ENCODE assay signal across 11 cellular contexts in genomic region chr17:73308959-73309358, GRCh38. TPM values are rescaled to one million over a fixed set of nuclear protein-coding genes. Genes with fewer than 3 reads are reported as not detected.
DNase-seq lines count a peak whose midpoint lies in the region; ATAC-seq and TF ChIP-seq lines count a peak whose summit lies in the region.
"Not testable (repeated sequence)": the region's sequence is repeated elsewhere in the genome, so short reads cannot be mapped to it uniquely, and the experiment has no call there.
"Had no signal": no experiment of that assay in that cellular context is flagged by ENCODE, and none has a peak within 500 bp of the region (broad histone marks: within the 10 kb centered on the region; RNA-seq: fewer than 3 reads in every experiment).

No MANE protein-coding gene starts in this region.

- not testable (repeated sequence) for H3K27ac Mint-ChIP-seq in endodermal cell

- not testable (repeated sequence) for BruUV-seq in PC-3 (replicated peaks; lab: Mats Ljungman, UMichigan)

- intact Hi-C loops in PC-3 (cut with micrococcal nuclease): loop anchor here (5.0 to 10.0 kb wide), 2 partner anchors 52 to 896 kb away; partner anchors contain the start of gene RPL38
- intact Hi-C loops in heart left ventricle (cut with DNase I): loop anchor here in 2 of 10 donors (2.0 to 10.0 kb wide), 2 partner anchors 16 to 54 kb away; no protein-coding TSS in a partner anchor
- intact Hi-C loops in thyroid gland (cut with DNase I): not testable (repeated sequence)

- H3K27me3 ChIP-seq in BLaER1; PC-3 (ENCODE audit: low read length); endodermal cell (ENCODE audit: control insufficient read depth, insufficient read depth, low read length, poor library complexity, severe bottlenecking); heart left ventricle; thyroid gland: not testable (repeated sequence)

- not testable (repeated sequence) for DNase-seq in PC-3; astrocyte of the cerebellum (ENCODE audit: low read depth); heart left ventricle; retinal pigment epithelial cell (ENCODE audit: low read depth)
- peak; percentile 39 for DNase-seq in endodermal cell
- peak; percentile 12 for DNase-seq in thyroid gland

- peaks cover 78% of the 10 kb centered on the region for H3K79me2 ChIP-seq in PC-3 (ENCODE audit: low read length)

- peaks cover 43% of the 10 kb centered on the region for H3K4me1 Mint-ChIP-seq in endodermal cell

- not testable (repeated sequence) for H3K27me3 Mint-ChIP-seq in endodermal cell (ENCODE audit: insufficient read depth)

- peaks cover 17% of the 10 kb centered on the region for H3K36me3 Mint-ChIP-seq in endodermal cell (ENCODE audit: low read depth)

- H3K4me3 ChIP-seq in BLaER1; endodermal cell (ENCODE audit: low read length): not testable (repeated sequence)
- H3K4me3 ChIP-seq in PC-3 (ENCODE audit: low read length): peak overlapping the region; percentile 44
- H3K4me3 ChIP-seq in astrocyte of the cerebellum (ENCODE audit: low read depth, low read length): peak overlapping the region; percentile 95
- peak overlapping the region in 11 of 12 donors; percentile 87 to 100 (median 95) for H3K4me3 ChIP-seq in heart left ventricle
- peak overlapping the region; percentile 97 for H3K4me3 ChIP-seq in mesodermal cell (ENCODE audit: extremely low read depth, insufficient read depth, low read length, poor library complexity, severe bottlenecking)
- H3K4me3 ChIP-seq in retinal pigment epithelial cell (ENCODE audit: low read length): peak overlapping the region; percentile 91
- peak overlapping the region in 1 of 3 donors; percentile 99 for H3K4me3 ChIP-seq in thyroid gland (replicated peaks in 1 of 3)

- H3K9me3 ChIP-seq in BLaER1; PC-3 (ENCODE audit: low read length); endodermal cell (ENCODE audit: control insufficient read depth, low read length); heart left ventricle; mesodermal cell (ENCODE audit: control insufficient read depth, low read length); thyroid gland: not testable (repeated sequence)

- H3F3A ChIP-seq in PC-3 (ENCODE audit: low read length, unreplicated experiment): not testable (repeated sequence)

- POLR2A ChIA-PET in PC-3 (lab: Charles Lee; ENCODE audit: unreplicated experiment): interaction anchor here (0.6 kb wide), 1 partner anchor 1874 kb away, joined by 5 read pairs; no protein-coding TSS in a partner anchor

- H3K4me2 ChIP-seq in BLaER1 (peak overlapping the region; percentile 100), PC-3 (ENCODE audit: low read length) (peak overlapping the region; percentile 100)

- CTCF ChIA-PET in PC-3 (lab: Charles Lee): not testable (repeated sequence)

- not testable (repeated sequence) for H4K20me1 ChIP-seq in BLaER1
- H4K20me1 ChIP-seq in PC-3 (ENCODE audit: low read length): peaks cover 12% of the 10 kb centered on the region

- H3K36me3 ChIP-seq in BLaER1; PC-3 (ENCODE audit: low read depth, low read length); heart left ventricle; mesodermal cell (ENCODE audit: control insufficient read depth, insufficient read depth, low read length); thyroid gland: not testable (repeated sequence)
- H3K36me3 ChIP-seq in endodermal cell (ENCODE audit: control insufficient read depth, insufficient read depth, low read length): peaks cover 22% of the 10 kb centered on the region

- not testable (repeated sequence) for TF ChIP-seq CTCF in PC-3 (conservative IDR thresholded peaks at IDR 0.05; ENCODE audit: low read depth, low read length); astrocyte of the cerebellum (IDR thresholded peaks at IDR 0.05; ENCODE audit: low read depth, low read length, missing control alignments); endodermal cell (conservative IDR thresholded peaks at IDR 0.05); heart left ventricle (IDR thresholded peaks at IDR 0.05); retinal pigment epithelial cell (conservative IDR thresholded peaks at IDR 0.05; ENCODE audit: low read depth, low read length); thyroid gland (IDR thresholded peaks at IDR 0.05)

- H3K9ac ChIP-seq in BLaER1; endodermal cell (ENCODE audit: extremely low read depth, low read length, poor library complexity, severe bottlenecking): not testable (repeated sequence)
- H3K9ac ChIP-seq in PC-3 (ENCODE audit: low read length): peak overlapping the region; percentile 2; the same call in 1 of the 2 replicates

- H3K4me1 ChIP-seq in BLaER1 (peaks cover 70% of the 10 kb centered on the region), PC-3 (ENCODE audit: insufficient read depth, low read length) (peaks cover 66% of the 10 kb centered on the region), endodermal cell (ENCODE audit: control insufficient read depth, insufficient read depth, low read length) (peaks cover 35% of the 10 kb centered on the region), heart left ventricle (peaks cover 20 to 72% (median 65%) of the 10 kb centered on the region in 12 donors), mesodermal cell (ENCODE audit: control insufficient read depth, insufficient read depth, low read length, poor library complexity, severe bottlenecking) (peaks cover 59% of the 10 kb centered on the region), thyroid gland (peaks cover 59 to 63% of the 10 kb centered on the region in 2 donors)

- not testable (repeated sequence) for H2AFZ ChIP-seq in PC-3 (ENCODE audit: low read length)

- in situ Hi-C loops in astrocyte of the cerebellum (cut with HindIII; ENCODE audit: low sequenced_read_pairs): not testable (repeated sequence)

- not testable (repeated sequence) for ATAC-seq in PC-3, heart left ventricle

- 94 to 100% methylated on average over 2 to 4 of the region's 5 CpGs for WGBS in endodermal cell (ENCODE audit: insufficient coverage in 1 of 2, insufficient read length in 1 of 2), 2 experiments
- 65 to 83% (median 74%) methylated on average over 5 of the region's 5 CpGs for WGBS in heart left ventricle, 4 donors
- WGBS in mesodermal cell (ENCODE audit: insufficient coverage in 2 of 2), 2 experiments: 80 to 83% methylated on average over 1 to 2 of the region's 5 CpGs
- WGBS in thyroid gland, 2 donors: 67 to 78% methylated on average over 5 of the region's 5 CpGs

- peak overlapping the region; percentile 85 for H3K4me3 Mint-ChIP-seq in endodermal cell

- not testable (repeated sequence) for H3K9me3 Mint-ChIP-seq in endodermal cell

- not testable (repeated sequence) for TF ChIP-seq POLR2A in heart left ventricle (IDR thresholded peaks at IDR 0.05); thyroid gland (IDR thresholded peaks at IDR 0.05)

- H3K27ac ChIP-seq in BLaER1; endodermal cell (ENCODE audit: low read depth, low read length); mesodermal cell (ENCODE audit: low read depth, low read length, severe bottlenecking): not testable (repeated sequence)
- H3K27ac ChIP-seq in PC-3 (ENCODE audit: low read length) (peak overlapping the region; percentile 52), heart left ventricle (peak overlapping the region; percentile 94 to 100 (median 98)), thyroid gland (peak overlapping the region; percentile 96 to 100 (median 96))

- not testable (repeated sequence) for H3K9me2 ChIP-seq in PC-3 (replicated peaks; ENCODE audit: low read length)

RNA-seq across cellular contexts. Expression of gene CDC42EP4, which starts 2.8 kb away (rescaled TPM):
- total RNA-seq in PC-3 (2014; rRNA removed) (83.1 and 109 TPM in 2 replicates), endodermal cell (10 to 100 TPM; 38.5 to 49.7 TPM), heart left ventricle (100 to 1,000 TPM in 1 of 9 donors, 10 to 100 TPM in 8; 21.8 to 103 (median 37.5) TPM), thyroid gland (100 to 1,000 TPM in 2 of 4 donors, 10 to 100 TPM in 2; 68.7 to 172 (median 97.3) TPM)
- polyA plus RNA-seq in endodermal cell (2013, experiment 1 of 2): 57.7 TPM
- 49.6 TPM for polyA plus RNA-seq in endodermal cell (2013, experiment 2 of 2)
- polyA plus RNA-seq in heart left ventricle: 10 to 100 TPM; 18.6 to 65.3 TPM
- polyA plus RNA-seq in mesodermal cell (2013, experiment 1 of 2): 41.4 TPM
- polyA plus RNA-seq in mesodermal cell (2013, experiment 2 of 2): 35.7 TPM

RNA-seq across cellular contexts. Expression of gene CPSF4L, which starts 47.3 kb away (rescaled TPM):
- total RNA-seq in PC-3 (2014; rRNA removed) (not detected in 2 replicates), endodermal cell (under 1 TPM; 0.29 to 0.58 TPM), heart left ventricle (not detected), thyroid gland (not detected)
- polyA plus RNA-seq in endodermal cell (2013, experiment 1 of 2): not detected
- polyA plus RNA-seq in endodermal cell (2013, experiment 2 of 2): not detected
- not detected for polyA plus RNA-seq in heart left ventricle
- not detected for polyA plus RNA-seq in mesodermal cell (2013, experiment 1 of 2)
- polyA plus RNA-seq in mesodermal cell (2013, experiment 2 of 2): not detected
- total RNA-seq: activated CD4-positive, alpha-beta memory T cell treated with anti-CD3 and anti-CD28 coated beads, Interleukin-2, amount 10 ng/mL, durations not matched to agents 7 days and 5 days; natural killer cell treated with Interleukin-12 subunit alpha and Interleukin-12 subunit beta and Interleukin-15 and Interleukin-18, amount 100 ng/mL, for 72 hours had no signal
- polyA plus RNA-seq: immature natural killer cell had no signal
